9 cellular contexts compared by ENCODE assay signal in genomic region chr11:14007566-14007965, GRCh38. TPM values are rescaled to one million over a fixed set of nuclear protein-coding genes. Genes with fewer than 3 reads are reported as not detected.
"Had no signal": no experiment of that assay in that cellular context is flagged by ENCODE, and none has a peak within 500 bp of the region (broad histone marks: within the 10 kb centered on the region; RNA-seq: fewer than 3 reads in every experiment).

No MANE protein-coding gene starts in this region.

- FAIRE-seq: G401.6, GM12878, GM12891, GM12892, GM18507, GM19239 had no signal

- H3K4me3 ChIP-seq: GM12878 had no signal

- DNase-seq: GDM1, GF-D8 had no signal

- ATAC-seq: GM12878 had no signal

RNA-seq across cellular contexts. Expression of gene SPON1, which starts 45.0 kb away (rescaled TPM):
- total RNA-seq: G401 had no signal
